10 cellular contexts compared by ENCODE assay signal in the genomic region with DNA sequence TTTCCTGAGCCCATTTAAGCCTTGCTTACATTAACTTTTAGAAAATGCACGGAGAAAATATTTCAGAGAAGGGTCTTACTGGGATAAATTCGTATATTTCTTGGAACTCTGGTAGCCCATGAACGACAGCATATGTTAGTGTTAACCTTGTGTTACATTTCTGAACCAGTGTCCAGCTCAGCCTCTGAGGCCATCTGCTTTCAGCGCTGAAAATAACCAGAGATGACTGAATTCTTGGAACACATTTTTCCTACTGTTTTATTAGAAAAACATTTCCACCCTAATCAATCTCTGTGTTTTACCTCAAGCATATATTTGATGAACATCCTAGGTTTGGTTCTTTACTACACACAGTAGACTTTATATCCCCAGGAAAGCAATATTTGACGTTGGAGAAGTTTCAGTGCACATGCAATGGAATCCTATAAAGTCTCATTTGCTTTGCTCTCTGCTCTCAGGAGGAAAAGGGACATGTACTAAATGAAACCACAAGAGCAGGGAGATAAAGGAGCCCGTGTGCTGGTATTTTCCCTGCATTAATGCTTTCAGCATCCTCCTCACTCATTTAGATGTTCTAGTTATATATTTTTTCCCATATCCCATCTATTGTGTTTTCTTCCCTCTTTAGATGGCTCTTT.
DNase-seq lines count a peak whose midpoint lies in the region; ATAC-seq and TF ChIP-seq lines count a peak whose summit lies in the region.
"Had no signal": no experiment of that assay in that cellular context is flagged by ENCODE, and none has a peak within 500 bp of the region (broad histone marks: within the 10 kb centered on the region; RNA-seq: fewer than 3 reads in every experiment).

No MANE protein-coding gene starts in this region.

- intact Hi-C loops in dorsolateral prefrontal cortex (cut with DNase I) (loop anchor here in 1 of 2 donors (5.0 to 10.0 kb wide), 2 partner anchors 1187 to 1340 kb away; a partner anchor contains a TSS), tibial artery (cut with DNase I; ENCODE audit: low total_unique reads) (loop anchor here (5.0 to 10.0 kb wide), 2 partner anchors 402 to 1330 kb away; no protein-coding TSS in a partner anchor)

- H3K9ac ChIP-seq in SK-N-MC (ENCODE audit: insufficient read length): peak overlapping the region; percentile 2
- H3K9ac ChIP-seq in muscle layer of colon (ENCODE audit: low read length): peak overlapping the region; percentile 27

- H3K27ac ChIP-seq in SK-N-MC (peak overlapping the region; percentile 76), dorsolateral prefrontal cortex (peak overlapping the region in 52 of 59 donors; percentile 0 to 83 (median 48)), muscle layer of colon (ENCODE audit: low read depth, low read length) (peak overlapping the region; percentile 38), tibial artery (peak overlapping the region; percentile 13 to 58)
- H3K27ac ChIP-seq: suprapubic skin had no signal

- TF ChIP-seq CTCF in dorsolateral prefrontal cortex (IDR thresholded peaks at IDR 0.05 in 54 of 56, conservative IDR thresholded peaks at IDR 0.05 in 2 of 56; ENCODE audit: low read depth in 1 of 56, partially characterized antibody in 56 of 56) (peak in 4 of 56 donors; percentile 8 to 28 (median 12)), tibial artery (IDR thresholded peaks at IDR 0.05) (no peak)

- H3K36me3 ChIP-seq in SK-N-MC (ENCODE audit: insufficient read depth, low read length): no peaks in the 10 kb centered on the region
- no peaks in the 10 kb centered on the region for H3K36me3 ChIP-seq in muscle layer of colon (ENCODE audit: insufficient read depth, low read length)
- H3K36me3 ChIP-seq in tibial artery: no peaks in the 10 kb centered on the region
- H3K36me3 ChIP-seq: suprapubic skin had no signal

- H3K4me3 ChIP-seq in SK-N-MC (peak overlapping the region; percentile 26), dorsolateral prefrontal cortex (peak overlapping the region in 11 of 59 donors; percentile 1 to 36 (median 11)), muscle layer of colon (ENCODE audit: low read depth in 1 of 2, low read length in 2 of 2) (peak overlapping the region in 1 of 2 donors; percentile 43), tibial artery (no peak overlapping the region)
- H3K4me3 ChIP-seq: suprapubic skin had no signal

- H3K9me3 ChIP-seq in SK-N-MC (ENCODE audit: low read depth, low read length) (no peaks in the 10 kb centered on the region; the same call in 1 of the 2 replicates), muscle layer of colon (ENCODE audit: low read length) (no peaks in the 10 kb centered on the region), tibial artery (no peaks in the 10 kb centered on the region)
- H3K9me3 ChIP-seq: suprapubic skin had no signal

- no peak for DNase-seq in SK-N-MC (ENCODE audit: low read depth, low spot score)
- peak in 2 of 10 donors; percentile 13 to 69 for DNase-seq in dorsolateral prefrontal cortex
- DNase-seq in tibial artery: no peak
- DNase-seq in COLO829 (ENCODE audit: low spot score): no peak
- DNase-seq: activated B cell treated with CpG ODN at 0.5 μM for 24 hours; stimulated activated CD4-positive, alpha-beta T cell treated with anti-CD3 and anti-CD28 coated beads, Interleukin-4, amount 100 ng/mL, for 4 hours had no signal

- H3K27me3 ChIP-seq in dorsolateral prefrontal cortex (no peaks in the 10 kb centered on the region), muscle layer of colon (ENCODE audit: control insufficient read depth in 1 of 2, insufficient read depth in 2 of 2, low read length in 2 of 2) (no peaks in the 10 kb centered on the region), tibial artery (no peaks in the 10 kb centered on the region)
- H3K27me3 ChIP-seq: suprapubic skin had no signal

- H3K4me1 ChIP-seq in muscle layer of colon (ENCODE audit: insufficient read depth, low read length) (peaks cover 37% of the 10 kb centered on the region), tibial artery (peaks cover 0 to 38% (median 11%) of the 10 kb centered on the region in 4 donors)

- no peak for ATAC-seq in HG03045 (IDR thresholded peaks at IDR 0.05; ENCODE audit: unreplicated experiment)
- no peak for ATAC-seq in GM21529 (IDR thresholded peaks at IDR 0.05; ENCODE audit: unreplicated experiment)
